9 cellular contexts compared by ENCODE assay signal in the genomic region with DNA sequence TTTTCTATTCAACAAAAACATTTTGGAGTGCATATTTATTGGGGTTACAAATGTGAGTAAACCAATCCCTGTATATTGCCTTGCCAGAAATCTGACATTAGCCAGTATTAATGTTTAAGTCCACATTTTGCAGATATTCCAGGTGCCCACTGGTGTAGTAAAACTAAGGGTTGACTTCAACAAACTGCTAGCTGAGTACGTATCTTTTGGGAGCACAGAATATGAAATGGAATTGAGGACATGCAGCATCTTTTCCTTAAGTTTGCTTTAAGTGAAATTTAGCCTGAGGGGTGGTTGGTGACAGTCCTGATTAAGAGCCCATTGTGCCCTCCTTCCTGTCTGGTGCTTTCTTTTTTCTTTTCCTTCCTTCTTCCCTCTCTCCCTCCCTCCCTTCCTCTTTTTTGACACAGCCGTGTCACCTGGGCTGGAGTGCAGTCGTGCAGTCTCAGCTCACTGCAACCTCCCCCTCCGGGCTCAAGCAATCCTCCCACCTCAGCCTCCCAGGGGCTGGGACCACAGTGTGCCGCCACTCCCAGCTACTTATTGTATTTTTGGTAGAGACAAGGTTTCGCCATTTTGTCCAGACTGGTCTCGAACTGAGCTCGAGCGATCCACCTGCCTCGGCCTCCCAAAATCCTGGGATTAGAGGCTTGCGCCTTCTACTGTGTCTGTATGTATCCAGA. TPM values are rescaled to one million over a fixed set of nuclear protein-coding genes. Genes with fewer than 3 reads are reported as not detected.
A peak's percentile ranks its signal among the peaks of the same experiment; 100 is the strongest.
DNase-seq lines count a peak whose midpoint lies in the region; ATAC-seq lines count a peak whose summit lies in the region.
"Had no signal": no experiment of that assay in that cellular context is flagged by ENCODE, and none has a peak within 500 bp of the region (broad histone marks: within the 10 kb centered on the region; RNA-seq: fewer than 3 reads in every experiment).

No MANE protein-coding gene starts in this region.

- CTCF ChIA-PET in T-cell (lab: Charles Lee): no interaction called here

- peaks cover 13% of the 10 kb centered on the region for H3K27me3 Mint-ChIP-seq in stimulated activated naive CD8-positive, alpha-beta T cell treated with anti-CD3 and anti-CD28 coated beads, Interleukin-15, Interleukin-2, amounts not matched to agents 100 ng/mL and 50 ng/mL, for 24 hours
- H3K27me3 Mint-ChIP-seq in T-cell: peaks cover under 1% of the 10 kb centered on the region in 2 donors

- POLR2A ChIA-PET in T-cell (lab: Charles Lee): no interaction called here

- no peak overlapping the region for H3K27ac ChIP-seq in iPS DF 6.9 (ENCODE audit: low read length)

- H3K4me1 ChIP-seq in iPS DF 6.9 (ENCODE audit: control insufficient read depth, insufficient read depth, low read length): no peaks in the 10 kb centered on the region

- no peaks in the 10 kb centered on the region for H3K27me3 ChIP-seq in iPS DF 6.9 (ENCODE audit: control insufficient read depth, insufficient read depth, low read length)

- no peaks in the 10 kb centered on the region for H3K9me3 ChIP-seq in iPS DF 6.9 (ENCODE audit: control insufficient read depth, insufficient read depth, low read length)

- H3K36me3 Mint-ChIP-seq in stimulated activated naive CD8-positive, alpha-beta T cell treated with anti-CD3 and anti-CD28 coated beads, Interleukin-15, Interleukin-2, amounts not matched to agents 100 ng/mL and 50 ng/mL, for 24 hours (ENCODE audit: low read depth): peaks cover 40% of the 10 kb centered on the region
- H3K36me3 Mint-ChIP-seq in T-cell: peaks cover 9% of the 10 kb centered on the region

- H3K4me3 ChIP-seq in iPS DF 6.9 (ENCODE audit: low read length): peak overlapping the region; percentile 1; the same call in 1 of the 2 replicates

- peak overlapping the region; percentile 94 for H3K4me3 Mint-ChIP-seq in stimulated activated naive CD8-positive, alpha-beta T cell treated with anti-CD3 and anti-CD28 coated beads, Interleukin-15, Interleukin-2, amounts not matched to agents 100 ng/mL and 50 ng/mL, for 24 hours
- H3K4me3 Mint-ChIP-seq in T-cell: peak overlapping the region; percentile 93 to 96 (median 95)

- H3K4me1 Mint-ChIP-seq in stimulated activated naive CD8-positive, alpha-beta T cell treated with anti-CD3 and anti-CD28 coated beads, Interleukin-15, Interleukin-2, amounts not matched to agents 100 ng/mL and 50 ng/mL, for 24 hours (ENCODE audit: low read depth): peaks cover 41% of the 10 kb centered on the region
- peaks cover 34 to 44% (median 43%) of the 10 kb centered on the region in 3 donors for H3K4me1 Mint-ChIP-seq in T-cell

- H3K36me3 ChIP-seq in iPS DF 6.9 (ENCODE audit: control insufficient read depth, insufficient read depth, low read length): no peaks in the 10 kb centered on the region; the same call in 1 of the 2 replicates

- no CpG with 5 or more reads among the region's 11 CpGs for WGBS in iPS DF 6.9 (ENCODE audit: insufficient coverage, insufficient read length)

- no peaks in the 10 kb centered on the region for H3K9me3 Mint-ChIP-seq in stimulated activated naive CD8-positive, alpha-beta T cell treated with anti-CD3 and anti-CD28 coated beads, Interleukin-15, Interleukin-2, amounts not matched to agents 100 ng/mL and 50 ng/mL, for 24 hours
- H3K9me3 Mint-ChIP-seq in T-cell: no peaks in the 10 kb centered on the region

- peak overlapping the region; percentile 97 for H3K27ac Mint-ChIP-seq in stimulated activated naive CD8-positive, alpha-beta T cell treated with anti-CD3 and anti-CD28 coated beads, Interleukin-15, Interleukin-2, amounts not matched to agents 100 ng/mL and 50 ng/mL, for 24 hours
- no peak overlapping the region for H3K27ac Mint-ChIP-seq in T-cell

- no peak for DNase-seq in stimulated activated naive CD8-positive, alpha-beta T cell treated with anti-CD3 and anti-CD28 coated beads, Interleukin-15, Interleukin-2, amounts not matched to agents 100 U/mL and 50 U/mL, for 24 hours
- DNase-seq in T-cell (no peak), iPS DF 6.9 (ENCODE audit: low read depth, low spot score) (no peak), SW480 (ENCODE audit: low spot score) (no peak), dedifferentiated amniotic fluid mesenchymal stem cell (ENCODE audit: extremely low spot score) (no peak)
- DNase-seq: GF-D8 had no signal

- ATAC-seq in stimulated activated naive CD8-positive, alpha-beta T cell treated with anti-CD3 and anti-CD28 coated beads, Interleukin-15, Interleukin-2, amounts not matched to agents 100 U/mL and 50 U/mL, for 24 hours: no peak
- ATAC-seq in T-cell (replicated peaks in 1 of 4): no peak
- no peak for ATAC-seq in GM19397 (IDR thresholded peaks at IDR 0.05; ENCODE audit: unreplicated experiment)
- no peak for ATAC-seq in GM18873 (IDR thresholded peaks at IDR 0.05; ENCODE audit: low FRiP score, unreplicated experiment)

RNA-seq across cellular contexts. Expression of gene NUP35, which starts 1.6 kb away (rescaled TPM):
- 10 to 100 TPM; 11.0 to 19.5 (median 16.4) TPM for total RNA-seq in T-cell

RNA-seq across cellular contexts. Expression of gene DUSP19, which starts 47.3 kb away (rescaled TPM):
- total RNA-seq in T-cell: 1 to 10 TPM; 1.3 to 2.5 (median 2.0) TPM
